8 cellular contexts compared by ENCODE assay signal in genomic region chr2:97113050-97113881, GRCh38. TPM values are rescaled to one million over a fixed set of nuclear protein-coding genes. Genes with fewer than 3 reads are reported as not detected.
DNase-seq lines count a peak whose midpoint lies in the region; ATAC-seq, FAIRE-seq and TF ChIP-seq lines count a peak whose summit lies in the region.
"Not testable (repeated sequence)": the region's sequence is repeated elsewhere in the genome, so short reads cannot be mapped to it uniquely, and the experiment has no call there.

Gene ANKRD36, plus strand, starts transcription at chr2:97113153. Its CDS starts 587 bp downstream, at chr2:97113740.

- not testable (repeated sequence) for H2AK5ac ChIP-seq in neuronal stem cell (ENCODE audit: low read depth, low read length)

- H2AFZ ChIP-seq in astrocyte (ENCODE audit: low read depth, low read length) (peak within 1 kb of the TSS; percentile 98), neuronal stem cell (ENCODE audit: low read length) (peak within 1 kb of the TSS; percentile 100)

- peak within 1 kb of the TSS; percentile 87 for H3K4me3 ChIP-seq in DOHH2 (ENCODE audit: low read length)
- peak within 1 kb of the TSS; percentile 64 for H3K4me3 ChIP-seq in astrocyte (ENCODE audit: insufficient read depth, low read depth, low read length)
- H3K4me3 ChIP-seq in neuronal stem cell (ENCODE audit: low read length in 2 of 2), result peak within 1 kb of the TSS; percentile 65 to 94

- H3K27me3 ChIP-seq in DOHH2 (ENCODE audit: control insufficient read depth, low read length); astrocyte (ENCODE audit: insufficient read depth, low read length); neuronal stem cell (ENCODE audit: control insufficient read depth in 3 of 3, insufficient read depth in 3 of 3, low read depth in 1 of 3, low read length in 3 of 3): not testable (repeated sequence)

- peak within 1 kb of the TSS; percentile 100 for H3K4me3 Mint-ChIP-seq in T-helper 2 cell treated with Interferon-gamma antibody and Interleukin-4, amounts not matched to agents 5 μg/mL and 100 μg/mL, for 36 hours
- H3K4me3 Mint-ChIP-seq in astrocyte (ENCODE audit: unreplicated experiment), result peak within 1 kb of the TSS; percentile 99

- not testable (repeated sequence) for H2BK12ac ChIP-seq in neuronal stem cell (ENCODE audit: low read length)

- peak within 1 kb of the TSS; percentile 88 for H3K9ac ChIP-seq in astrocyte (ENCODE audit: low read length)
- H3K9ac ChIP-seq in neuronal stem cell (ENCODE audit: low read depth, low read length, poor library complexity), result peak within 1 kb of the TSS; percentile 96

- H3K18ac ChIP-seq in neuronal stem cell (ENCODE audit: low read length), result peak within 1 kb of the TSS; percentile 93

- ATAC-seq in GM21423 (IDR thresholded peaks at IDR 0.05; ENCODE audit: unreplicated experiment), result peak; percentile 93
- peak; percentile 96 for ATAC-seq in HG03521 (IDR thresholded peaks at IDR 0.05; ENCODE audit: unreplicated experiment)
- peak; percentile 97 for ATAC-seq in Right ventricle myocardium superior (ENCODE audit: poor library complexity)

- H3K9me3 Mint-ChIP-seq in T-helper 2 cell treated with Interferon-gamma antibody and Interleukin-4, amounts not matched to agents 5 μg/mL and 100 μg/mL, for 36 hours; astrocyte (ENCODE audit: unreplicated experiment): not testable (repeated sequence)

- H4K91ac ChIP-seq in neuronal stem cell (ENCODE audit: low read depth, low read length, poor library complexity), result not testable (repeated sequence)

- not testable (repeated sequence) for H2BK15ac ChIP-seq in neuronal stem cell (ENCODE audit: low read length)

- TF ChIP-seq CTCF in DOHH2 (IDR thresholded peaks at IDR 0.05; ENCODE audit: low read depth, low read length, poor library complexity, severe bottlenecking), result peak; percentile 52
- not testable (repeated sequence) for TF ChIP-seq CTCF in astrocyte (IDR thresholded peaks at IDR 0.05; ENCODE audit: insufficient read depth, low read depth, low read length)

- no CpG with 5 or more reads among the region's 74 CpGs for WGBS in neuronal stem cell (ENCODE audit: extremely low coverage in 2 of 2, insufficient read length in 2 of 2, insufficient replicate concordance in 1 of 2), 2 donors

- H3K4me1 Mint-ChIP-seq in T-helper 2 cell treated with Interferon-gamma antibody and Interleukin-4, amounts not matched to agents 5 μg/mL and 100 μg/mL, for 36 hours (ENCODE audit: low read depth); astrocyte (ENCODE audit: low read depth, unreplicated experiment): not testable (repeated sequence)

- H3K4ac ChIP-seq in neuronal stem cell (ENCODE audit: low read length), result not testable (repeated sequence)

- H3K36me3 ChIP-seq in DOHH2 (ENCODE audit: control insufficient read depth, low read length); astrocyte (ENCODE audit: insufficient read depth, low read length); neuronal stem cell (replicated peaks in 1 of 2; ENCODE audit: control insufficient read depth in 2 of 2, insufficient read depth in 2 of 2, low read length in 2 of 2): not testable (repeated sequence)

- H3K4me2 ChIP-seq in DOHH2 (ENCODE audit: low read length) (peak within 1 kb of the TSS; percentile 97), astrocyte (ENCODE audit: low read length) (peak within 1 kb of the TSS; percentile 99), neuronal stem cell (ENCODE audit: insufficient read depth, low read length, poor library complexity, severe bottlenecking) (peak within 1 kb of the TSS; percentile 97)

- not testable (repeated sequence) for H3K9me2 ChIP-seq in DOHH2 (replicated peaks; ENCODE audit: control insufficient read depth, low read length)

- DNase-seq in T-helper 2 cell treated with Interferon-gamma antibody and Interleukin-4, amounts not matched to agents 5 μg/mL and 100 μg/mL, for 36 hours (ENCODE audit: low spot score), result peak; percentile 89
- DNase-seq in astrocyte (ENCODE audit: low read depth) (peak; percentile 62), Right ventricle myocardium superior (peak; percentile 89), neuronal stem cell (ENCODE audit: low spot score) (peak; percentile 78)
- DNase-seq in stimulated activated CD8-positive, alpha-beta memory T cell treated with anti-CD3 and anti-CD28 coated beads, Interleukin-7, amount 100 ng/mL, for 48 hours (ENCODE audit: extremely low read depth in 1 of 2, low read depth in 1 of 2), result peak; percentile 77 to 83

- not testable (repeated sequence) for H4K20me1 ChIP-seq in DOHH2 (ENCODE audit: control insufficient read depth, insufficient read depth, low read depth, low read length); astrocyte (ENCODE audit: insufficient read depth, low read length)

- peak within 1 kb of the TSS; percentile 97 for H3K23ac ChIP-seq in neuronal stem cell (ENCODE audit: low read depth, low read length, poor library complexity)

- H3K27me3 Mint-ChIP-seq in T-helper 2 cell treated with Interferon-gamma antibody and Interleukin-4, amounts not matched to agents 5 μg/mL and 100 μg/mL, for 36 hours (ENCODE audit: low read depth), result peaks cover 24% of the 10 kb centered on the region
- not testable (repeated sequence) for H3K27me3 Mint-ChIP-seq in astrocyte (ENCODE audit: low read depth, unreplicated experiment)

- H2BK5ac ChIP-seq in neuronal stem cell (ENCODE audit: low read length), result not testable (repeated sequence)

- not testable (repeated sequence) for H3K9me3 ChIP-seq in DOHH2 (ENCODE audit: control insufficient read depth, insufficient read depth, low read length); astrocyte (ENCODE audit: insufficient read depth, low read depth, low read length); neuronal stem cell (replicated peaks in 1 of 2; ENCODE audit: control insufficient read depth in 2 of 2, insufficient read depth in 1 of 2, low read depth in 1 of 2, low read length in 2 of 2)

- FAIRE-seq in astrocyte (lab: Jason Lieb, UNC), result not testable (repeated sequence)

- not testable (repeated sequence) for H3K79me1 ChIP-seq in neuronal stem cell (ENCODE audit: low read depth, low read length)

- not testable (repeated sequence) for H3K36me3 Mint-ChIP-seq in T-helper 2 cell treated with Interferon-gamma antibody and Interleukin-4, amounts not matched to agents 5 μg/mL and 100 μg/mL, for 36 hours (ENCODE audit: low read depth); astrocyte (ENCODE audit: low read depth, unreplicated experiment)

- intact Hi-C loops in Right ventricle myocardium superior (cut with DNase I), result not testable (repeated sequence)

- H3K4me1 ChIP-seq in DOHH2 (ENCODE audit: control insufficient read depth, low read length); astrocyte (ENCODE audit: insufficient read depth, low read length); neuronal stem cell (ENCODE audit: control insufficient read depth in 2 of 2, insufficient read depth in 1 of 2, low read depth in 1 of 2, low read length in 2 of 2): not testable (repeated sequence)

- not testable (repeated sequence) for H3K79me2 ChIP-seq in DOHH2 (ENCODE audit: control insufficient read depth, low read length); astrocyte (ENCODE audit: insufficient read depth, low read length)

- H4K8ac ChIP-seq in neuronal stem cell (ENCODE audit: low read depth, low read length), result peak within 1 kb of the TSS; percentile 92

- not testable (repeated sequence) for H3F3A ChIP-seq in DOHH2 (ENCODE audit: control insufficient read depth, insufficient read depth)

- H3K27ac ChIP-seq in DOHH2 (ENCODE audit: low read depth, low read length), result peak within 1 kb of the TSS; percentile 71
- peak within 1 kb of the TSS; percentile 70 for H3K27ac ChIP-seq in astrocyte (ENCODE audit: low read depth, low read length)
- H3K27ac ChIP-seq in neuronal stem cell (replicated peaks; ENCODE audit: low read length), result peak within 1 kb of the TSS; percentile 73

- not testable (repeated sequence) for H2BK120ac ChIP-seq in neuronal stem cell (ENCODE audit: low read depth, low read length)

- H3K27ac Mint-ChIP-seq in T-helper 2 cell treated with Interferon-gamma antibody and Interleukin-4, amounts not matched to agents 5 μg/mL and 100 μg/mL, for 36 hours, result peak within 1 kb of the TSS; percentile 99
- H3K27ac Mint-ChIP-seq in astrocyte (ENCODE audit: unreplicated experiment), result peak within 1 kb of the TSS; percentile 81

- not testable (repeated sequence) for H3K14ac ChIP-seq in neuronal stem cell (ENCODE audit: low read length)

RNA-seq across cellular contexts. Expression of gene ANKRD36, which starts in this region (rescaled TPM):
- total RNA-seq in astrocyte (17.8 and 21.5 TPM in 2 replicates), Right ventricle myocardium superior (5.3 TPM)
- polyA plus RNA-seq in neuronal stem cell (2013, experiment 1 of 2), result 10.2 TPM
- 10.7 TPM for polyA plus RNA-seq in neuronal stem cell (2013, experiment 2 of 2)

Comparison
In these comparisons a context has a peak if more than half of its experiments do, and no peak if none do; other contexts are left out.
1. Peak in every context shown above with its lines: DNase-seq, ATAC-seq, H3K4me3 ChIP-seq and H3K27ac ChIP-seq.